Comparison of ENCODE assay signal across 8 cellular contexts in genomic region chr1:45011837-45012638, GRCh38. TPM values are rescaled to one million over a fixed set of nuclear protein-coding genes. Genes with fewer than 3 reads are reported as not detected.
DNase-seq lines count a peak whose midpoint lies in the region; TF ChIP-seq lines count a peak whose summit lies in the region.

UROD (plus strand) TSS chr1:45012254; CDS start chr1:45012266, 12 bp downstream.

- H3K9me3 ChIP-seq in SK-N-MC (ENCODE audit: low read depth, low read length): no peaks in the 10 kb centered on the region

- H3K4me1 Mint-ChIP-seq in activated naive CD4-positive, alpha-beta T cell treated with anti-CD3 and anti-CD28 coated beads, Interleukin-2, amount 10 ng/mL, durations not matched to agents 7 days and 5 days: peaks cover 42% of the 10 kb centered on the region

- peak within 1 kb of the TSS; percentile 97 for H3K4me3 ChIP-seq in SK-N-MC

- peaks cover 16% of the 10 kb centered on the region for H3K36me3 Mint-ChIP-seq in activated naive CD4-positive, alpha-beta T cell treated with anti-CD3 and anti-CD28 coated beads, Interleukin-2, amount 10 ng/mL, durations not matched to agents 7 days and 5 days

- H3K9me3 Mint-ChIP-seq in activated naive CD4-positive, alpha-beta T cell treated with anti-CD3 and anti-CD28 coated beads, Interleukin-2, amount 10 ng/mL, durations not matched to agents 7 days and 5 days: no peaks in the 10 kb centered on the region

- H3K4me3 Mint-ChIP-seq in activated naive CD4-positive, alpha-beta T cell treated with anti-CD3 and anti-CD28 coated beads, Interleukin-2, amount 10 ng/mL, durations not matched to agents 7 days and 5 days: peak within 1 kb of the TSS; percentile 74

- H3K36me3 ChIP-seq in SK-N-MC (ENCODE audit: insufficient read depth, low read length): peaks cover 6% of the 10 kb centered on the region; the same call in 1 of the 2 replicates

- DNase-seq in G401 (ENCODE audit: low spot score) (peak; percentile 98), HEK293T (ENCODE audit: extremely low spot score) (peak; percentile 95), MV-4-11 (lab: John Stamatoyannopoulos, UW) (peak; percentile 95), SK-N-MC (ENCODE audit: low read depth, low spot score) (peak; percentile 85), germinal center (ENCODE audit: low spot score) (peak; percentile 95), non-pigmented ciliary epithelial cell (ENCODE audit: low read depth) (peak; percentile 86), superior temporal gyrus (ENCODE audit: extremely low spot score) (peak; percentile 99)
- peak; percentile 95 for DNase-seq in activated naive CD4-positive, alpha-beta T cell treated with anti-CD3 and anti-CD28 coated beads, Interleukin-2, amount 10 ng/mL, durations not matched to agents 7 days and 5 days

- peak within 1 kb of the TSS; percentile 90 for H3K9ac ChIP-seq in SK-N-MC (ENCODE audit: insufficient read length)

- H3K27me3 Mint-ChIP-seq in activated naive CD4-positive, alpha-beta T cell treated with anti-CD3 and anti-CD28 coated beads, Interleukin-2, amount 10 ng/mL, durations not matched to agents 7 days and 5 days: no peaks in the 10 kb centered on the region

- CTCF ChIA-PET in HEK293T (lab: Yijun Ruan, JAX): interaction anchor here (0.5 to 11.2 kb wide), 8 partner anchors 59 to 481 kb away, joined by 3 to 139 read pairs (median 4); partner anchors contain the start of gene BEST4
- CTCF ChIA-PET in activated naive CD4-positive, alpha-beta T cell treated with anti-CD3 and anti-CD28 coated beads, Interleukin-2, amount 10 ng/mL, durations not matched to agents 7 days and 5 days (lab: Charles Lee): interaction anchor here (0.7 to 12.4 kb wide), 24 partner anchors 12 to 489 kb away, joined by 3 to 386 read pairs (median 4); partner anchors contain the start of genes BEST4, MUTYH, PLK3 and RNU5D-1

- no peak within 1 kb of the TSS; the same call in 1 of the 2 replicates for H3K27ac ChIP-seq in SK-N-MC

- H3K27ac Mint-ChIP-seq in activated naive CD4-positive, alpha-beta T cell treated with anti-CD3 and anti-CD28 coated beads, Interleukin-2, amount 10 ng/mL, durations not matched to agents 7 days and 5 days: peak within 1 kb of the TSS; percentile 88

- in situ Hi-C loops in G401 (cut with HindIII; ENCODE audit: low sequenced_read_pairs): no loop called here

- POLR2A ChIA-PET in HEK293T (lab: Yijun Ruan, JAX): interaction anchor here (0.7 to 6.2 kb wide), 27 partner anchors 9 to 488 kb away, joined by 3 to 154 read pairs (median 8); partner anchors contain the start of genes BEST4, CCDC163, EIF2B3 and MMACHC

TF ChIP-seq in HEK293T, 16 proteins besides CTCF, POLR2A, EP300 and RAD21:
- TF ChIP-seq L3MBTL2 (conservative IDR thresholded peaks at IDR 0.05) (peak; percentile 66), FOXM1 (IDR thresholded peaks at IDR 0.05; ENCODE audit: borderline replicate concordance) (peak; percentile 95), TARDBP (IDR thresholded peaks at IDR 0.05) (no peak), PKNOX1 (IDR thresholded peaks at IDR 0.05) (peak; percentile 33)
TF ChIP-seq in HEK293T: peak in this region for 3.

RNA-seq across cellular contexts. Expression of gene UROD, which starts in this region (rescaled TPM):
- total RNA-seq in G401 (2014; rRNA removed; shearing (Covaris generic)): 177 and 190 TPM in 2 replicates
